In the genomic region with DNA sequence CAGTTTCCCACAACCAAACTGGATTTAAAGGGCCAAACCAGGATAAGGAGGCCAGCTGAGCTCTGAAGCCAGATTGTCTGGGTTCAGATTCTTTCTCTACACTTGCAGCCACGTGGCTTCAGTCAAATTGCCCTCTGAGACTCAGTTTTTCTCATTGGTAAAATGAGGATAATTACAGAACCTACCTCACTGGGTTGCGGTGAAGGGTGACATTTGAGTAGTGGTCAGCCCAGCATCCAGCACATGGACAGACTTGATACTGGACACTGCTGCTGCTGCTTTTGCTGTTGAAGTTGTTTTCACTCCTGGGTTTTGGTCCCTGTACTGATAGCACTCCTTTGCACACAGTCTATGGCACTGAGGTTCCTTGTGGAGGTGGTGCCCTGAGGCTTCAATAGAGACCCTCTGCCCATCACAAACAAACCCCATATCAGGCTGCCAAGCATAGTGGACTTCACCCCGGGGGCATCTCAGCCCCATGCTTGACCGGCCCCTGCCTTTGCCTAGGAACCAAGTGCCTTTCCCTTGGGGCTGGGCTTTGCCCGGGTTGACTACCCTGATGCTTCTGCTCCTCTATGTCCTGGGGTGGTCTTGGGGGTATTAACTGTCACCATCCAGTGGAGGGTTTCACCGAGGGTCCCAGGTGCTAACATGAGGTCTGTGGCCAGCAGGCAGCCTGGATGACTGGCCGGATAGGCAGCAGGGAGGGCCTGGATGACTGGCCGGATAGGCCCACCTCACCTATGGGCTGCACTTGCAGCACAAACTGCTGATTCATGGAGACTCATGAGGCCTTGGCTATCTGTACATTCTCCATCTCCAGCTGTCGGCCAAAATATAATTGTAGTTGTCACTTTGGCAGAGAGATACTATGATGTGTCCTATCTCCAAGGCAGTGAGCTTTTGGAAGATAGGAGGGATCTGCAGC, we compare ENCODE assay signal across 8 cellular contexts. TPM values are rescaled to one million over a fixed set of nuclear protein-coding genes. Genes with fewer than 3 reads are reported as not detected.
DNase-seq lines count a peak whose midpoint lies in the region; ATAC-seq and TF ChIP-seq lines count a peak whose summit lies in the region.

No MANE protein-coding gene starts in this region.

- H3K36me3 Mint-ChIP-seq in T-helper 1 cell treated with Interleukin-12 subunit alpha and Interleukin-12 subunit beta and Interleukin-4 antibody, amounts not matched to agents 30 μg/mL and 1 μg/mL, for 36 hours (ENCODE audit: low read depth): no peaks in the 10 kb centered on the region
- no peaks in the 10 kb centered on the region for H3K36me3 Mint-ChIP-seq in T-helper 17 cell (ENCODE audit: low read depth)

- H3K4me1 Mint-ChIP-seq in T-helper 1 cell treated with Interleukin-12 subunit alpha and Interleukin-12 subunit beta and Interleukin-4 antibody, amounts not matched to agents 30 μg/mL and 1 μg/mL, for 36 hours (ENCODE audit: low read depth): peaks cover 20% of the 10 kb centered on the region
- peaks cover 17% of the 10 kb centered on the region for H3K4me1 Mint-ChIP-seq in T-helper 17 cell

- in situ Hi-C loops in GM13977 (cut with MboI; ENCODE audit: low pct_unique_long_range_greater_than_20kb, low sequenced_read_pairs, unreplicated experiment): no loop called here

- intact Hi-C loops in left cardiac atrium (cut with DNase I): loop anchor here in 1 of 2 donors (2.0 to 10.0 kb wide), 2 partner anchors 89 to 137 kb away; no protein-coding TSS in a partner anchor

- no peaks in the 10 kb centered on the region for H3K9me3 ChIP-seq in T-helper 17 cell (ENCODE audit: control insufficient read depth, low read length, poor library complexity, severe bottlenecking)

- peak overlapping the region; percentile 66 for H3K27ac Mint-ChIP-seq in T-helper 1 cell treated with Interleukin-12 subunit alpha and Interleukin-12 subunit beta and Interleukin-4 antibody, amounts not matched to agents 30 μg/mL and 1 μg/mL, for 36 hours
- peak overlapping the region; percentile 86 for H3K27ac Mint-ChIP-seq in T-helper 17 cell

- no peak for DNase-seq in T-helper 1 cell
- no peak for DNase-seq in T-helper 17 cell
- no peak for DNase-seq in left cardiac atrium
- DNase-seq in substantia nigra (lab: John Stamatoyannopoulos, UW): no peak
- no peak for DNase-seq in DMS53 (lab: John Stamatoyannopoulos, UW)
- DNase-seq in GM13977 (ENCODE audit: low spot score): no peak

- no peak for TF ChIP-seq CTCF in GM13977 (IDR thresholded peaks at IDR 0.05; ENCODE audit: extremely low read depth, insufficient read depth, missing control alignments)

- H3K4me3 Mint-ChIP-seq in T-helper 1 cell treated with Interleukin-12 subunit alpha and Interleukin-12 subunit beta and Interleukin-4 antibody, amounts not matched to agents 30 μg/mL and 1 μg/mL, for 36 hours: no peak overlapping the region
- H3K4me3 Mint-ChIP-seq in T-helper 17 cell: no peak overlapping the region

- peak overlapping the region; percentile 26 for H3K27ac ChIP-seq in substantia nigra (ENCODE audit: low read depth, low read length, poor library complexity, severe bottlenecking)

- H3K9me3 Mint-ChIP-seq in T-helper 1 cell treated with Interleukin-12 subunit alpha and Interleukin-12 subunit beta and Interleukin-4 antibody, amounts not matched to agents 30 μg/mL and 1 μg/mL, for 36 hours: no peaks in the 10 kb centered on the region

- H3K27me3 Mint-ChIP-seq in T-helper 1 cell treated with Interleukin-12 subunit alpha and Interleukin-12 subunit beta and Interleukin-4 antibody, amounts not matched to agents 30 μg/mL and 1 μg/mL, for 36 hours (ENCODE audit: low read depth): no peaks in the 10 kb centered on the region
- peaks cover 5% of the 10 kb centered on the region for H3K27me3 Mint-ChIP-seq in T-helper 17 cell

- ATAC-seq in T-helper 17 cell (no peak), left cardiac atrium (peak; percentile 2 to 6), GM19455 (IDR thresholded peaks at IDR 0.05; ENCODE audit: unreplicated experiment) (no peak)

RNA-seq across cellular contexts. Expression of gene CDKN2AIPNL, which starts 25.9 kb away (rescaled TPM):
- total RNA-seq in T-helper 17 cell (10 to 100 TPM; 16.6 to 17.5 TPM), left cardiac atrium (10 to 100 TPM; 29.1 to 34.4 TPM)

Comparison
In these comparisons a context has a peak if more than half of its experiments do, and no peak if none do; other contexts are left out.
1. ATAC-seq: peak in left cardiac atrium (2 of 2); none in T-helper 17 cell (single experiment) and GM19455 (single experiment).